In the genomic region with DNA sequence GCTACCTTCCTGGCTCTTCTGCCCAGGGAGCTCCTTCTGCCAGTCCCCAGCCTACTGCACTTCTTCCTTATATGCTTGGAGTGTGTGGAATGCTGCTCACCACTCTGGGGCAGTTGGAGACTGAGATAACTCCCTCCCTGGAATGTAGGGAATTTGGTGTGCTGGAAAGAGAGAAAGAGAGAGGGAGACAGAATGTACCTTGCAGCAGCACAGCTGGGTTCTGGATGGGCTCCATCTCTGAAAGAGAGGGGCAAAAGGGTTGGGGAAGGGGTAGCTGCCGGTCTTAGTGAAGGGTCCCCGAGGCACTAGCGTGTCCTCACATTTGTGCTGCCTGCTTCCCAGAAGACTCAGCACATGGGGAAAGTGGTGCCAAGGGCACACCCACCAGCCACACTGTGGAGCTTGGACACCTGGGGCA, we compare ENCODE assay signal across 14 cellular contexts. TPM values are rescaled to one million over a fixed set of nuclear protein-coding genes. Genes with fewer than 3 reads are reported as not detected.
DNase-seq lines count a peak whose midpoint lies in the region; ATAC-seq and TF ChIP-seq lines count a peak whose summit lies in the region.
"Had no signal": no experiment of that assay in that cellular context is flagged by ENCODE, and none has a peak within 500 bp of the region (broad histone marks: within the 10 kb centered on the region; RNA-seq: fewer than 3 reads in every experiment).

No MANE protein-coding gene starts in this region.

- H3K36me3 Mint-ChIP-seq in endodermal cell (ENCODE audit: low read depth) (no peaks in the 10 kb centered on the region), nephron (ENCODE audit: low read depth) (no peaks in the 10 kb centered on the region)
- H3K36me3 Mint-ChIP-seq: activated naive CD4-positive, alpha-beta T cell treated with anti-CD3 and anti-CD28 coated beads, Interleukin-2, amount 50 U/mL, for 24 hours had no signal

- DNase-seq in MG63 (peak; percentile 21), endodermal cell (peak; percentile 85), GOT3 (lab: John Stamatoyannopoulos, UW) (no peak), left colon (no peak)
- DNase-seq in stimulated activated naive CD8-positive, alpha-beta T cell treated with anti-CD3 and anti-CD28 coated beads, Interleukin-15, amount 100 ng/mL, for 72 hours, result no peak
- DNase-seq: COR-L47; effector CD4-positive, alpha-beta T cell; NCI-H1436 treated with DMSO at 0.1 percent for 48 hours; right lobe of liver had no signal

- H4K20me1 ChIP-seq in BLaER1 treated with 17β-estradiol and CSF1 and Interleukin-3, amounts not matched to agents 10 nM and 100 nM, result no peaks in the 10 kb centered on the region

- TF ChIP-seq CTCF in endodermal cell (conservative IDR thresholded peaks at IDR 0.05), result peak; percentile 27
- TF ChIP-seq CTCF in nephron (IDR thresholded peaks at IDR 0.05; ENCODE audit: unreplicated experiment in 3 of 3), result no peak

- peak overlapping the region in 6 of 11 experiments; percentile 4 to 68 (median 48); a peak in 6 of 22 replicates for H3K9ac ChIP-seq in BLaER1 treated with 17β-estradiol and CSF1 and Interleukin-3, amounts not matched to agents 10 nM and 100 nM
- no peak overlapping the region for H3K9ac ChIP-seq in endodermal cell (ENCODE audit: extremely low read depth, low read length, poor library complexity, severe bottlenecking)

- H3K9me3 Mint-ChIP-seq in endodermal cell (no peaks in the 10 kb centered on the region), nephron (no peaks in the 10 kb centered on the region)
- H3K9me3 Mint-ChIP-seq in stimulated activated naive CD8-positive, alpha-beta T cell treated with anti-CD3 and anti-CD28 coated beads, Interleukin-15, amount 100 ng/mL, for 72 hours, result no peaks in the 10 kb centered on the region
- H3K9me3 Mint-ChIP-seq: activated naive CD4-positive, alpha-beta T cell treated with anti-CD3 and anti-CD28 coated beads, Interleukin-2, amount 50 U/mL, for 24 hours had no signal

- H3K27me3 ChIP-seq in BLaER1 treated with 17β-estradiol and CSF1 and Interleukin-3, amounts not matched to agents 10 nM and 100 nM, result no peaks in the 10 kb centered on the region
- H3K27me3 ChIP-seq in MG63 (no peaks in the 10 kb centered on the region), endodermal cell (ENCODE audit: control insufficient read depth, insufficient read depth, low read length, poor library complexity, severe bottlenecking) (no peaks in the 10 kb centered on the region)
- H3K27me3 ChIP-seq: Peyer's patch, right lobe of liver had no signal

- ATAC-seq in GM18505 (IDR thresholded peaks at IDR 0.05; ENCODE audit: unreplicated experiment) (no peak), left colon (no peak)
- ATAC-seq in stimulated activated naive CD8-positive, alpha-beta T cell treated with anti-CD3 and anti-CD28 coated beads, Interleukin-15, amount 100 ng/mL, for 72 hours, result no peak

- TF ChIP-seq POLR2A in GM18505 (IDR thresholded peaks at IDR 0.05; ENCODE audit: borderline replicate concordance, extremely low read depth, insufficient read depth, insufficient read length), result no peak

- H3K27ac ChIP-seq in BLaER1 treated with 17β-estradiol and CSF1 and Interleukin-3, amounts not matched to agents 10 nM and 100 nM, result peak overlapping the region in 8 of 11 experiments; percentile 22 to 67 (median 42); a peak in 11 of 22 replicates
- no peak overlapping the region for H3K27ac ChIP-seq in endodermal cell (ENCODE audit: low read depth, low read length)
- H3K27ac ChIP-seq: Peyer's patch, right lobe of liver had no signal

- peak overlapping the region in 3 of 10 experiments; percentile 9 to 30 (median 15); a peak in 3 of 20 replicates for H3K4me3 ChIP-seq in BLaER1 treated with 17β-estradiol and CSF1 and Interleukin-3, amounts not matched to agents 10 nM and 100 nM
- no peak overlapping the region for H3K4me3 ChIP-seq in MG63
- H3K4me3 ChIP-seq in endodermal cell (ENCODE audit: low read length), result peak overlapping the region; percentile 60
- H3K4me3 ChIP-seq: Peyer's patch, right lobe of liver had no signal

- intact Hi-C loops in left colon (cut with DNase I, micrococcal nuclease), result no loop called here

- no peaks in the 10 kb centered on the region for H3K36me3 ChIP-seq in BLaER1 treated with 17β-estradiol and CSF1 and Interleukin-3, amounts not matched to agents 10 nM and 100 nM
- H3K36me3 ChIP-seq in MG63 (no peaks in the 10 kb centered on the region), endodermal cell (ENCODE audit: control insufficient read depth, insufficient read depth, low read length) (no peaks in the 10 kb centered on the region)
- H3K36me3 ChIP-seq: Peyer's patch, right lobe of liver had no signal

- no peaks in the 10 kb centered on the region for H3K9me3 ChIP-seq in BLaER1 treated with 17β-estradiol and CSF1 and Interleukin-3, amounts not matched to agents 10 nM and 100 nM (replicated peaks in 1 of 11)
- H3K9me3 ChIP-seq in MG63 (no peaks in the 10 kb centered on the region), endodermal cell (ENCODE audit: control insufficient read depth, low read length) (no peaks in the 10 kb centered on the region)
- H3K9me3 ChIP-seq: Peyer's patch, right lobe of liver had no signal

- H3K27ac Mint-ChIP-seq in endodermal cell (peak overlapping the region; percentile 29), nephron (peak overlapping the region; percentile 65 to 84 (median 68))
- H3K27ac Mint-ChIP-seq in stimulated activated naive CD8-positive, alpha-beta T cell treated with anti-CD3 and anti-CD28 coated beads, Interleukin-15, amount 100 ng/mL, for 72 hours, result peak overlapping the region in 1 of 2 donors; percentile 6

- peaks cover 38% of the 10 kb centered on the region for H3K4me1 Mint-ChIP-seq in endodermal cell
- H3K4me1 Mint-ChIP-seq in nephron, result peaks cover 60% of the 10 kb centered on the region
- H3K4me1 Mint-ChIP-seq in stimulated activated naive CD8-positive, alpha-beta T cell treated with anti-CD3 and anti-CD28 coated beads, Interleukin-15, amount 100 ng/mL, for 72 hours, result peaks cover 36% of the 10 kb centered on the region

- H3K27me3 Mint-ChIP-seq in endodermal cell (ENCODE audit: insufficient read depth), result no peaks in the 10 kb centered on the region
- H3K27me3 Mint-ChIP-seq in nephron (ENCODE audit: low read depth), result no peaks in the 10 kb centered on the region
- no peaks in the 10 kb centered on the region for H3K27me3 Mint-ChIP-seq in stimulated activated naive CD8-positive, alpha-beta T cell treated with anti-CD3 and anti-CD28 coated beads, Interleukin-15, amount 100 ng/mL, for 72 hours
- H3K27me3 Mint-ChIP-seq: activated naive CD4-positive, alpha-beta T cell treated with anti-CD3 and anti-CD28 coated beads, Interleukin-2, amount 50 U/mL, for 24 hours had no signal

- peaks cover 46 to 87% (median 73%) of the 10 kb centered on the region in 10 experiments for H3K4me1 ChIP-seq in BLaER1 treated with 17β-estradiol and CSF1 and Interleukin-3, amounts not matched to agents 10 nM and 100 nM
- peaks cover 7% of the 10 kb centered on the region for H3K4me1 ChIP-seq in endodermal cell (ENCODE audit: control insufficient read depth, insufficient read depth, low read length)
- H3K4me1 ChIP-seq: right lobe of liver had no signal

- H3K4me3 Mint-ChIP-seq in endodermal cell, result peak overlapping the region; percentile 17
- H3K4me3 Mint-ChIP-seq in nephron, result peak overlapping the region in 1 of 3 experiments; percentile 22
- H3K4me3 Mint-ChIP-seq in stimulated activated naive CD8-positive, alpha-beta T cell treated with anti-CD3 and anti-CD28 coated beads, Interleukin-15, amount 100 ng/mL, for 72 hours, result no peak overlapping the region
- H3K4me3 Mint-ChIP-seq: activated naive CD4-positive, alpha-beta T cell treated with anti-CD3 and anti-CD28 coated beads, Interleukin-2, amount 50 U/mL, for 24 hours had no signal

- 87 to 100% methylated on average over 2 to 3 of the region's 3 CpGs for WGBS in endodermal cell (ENCODE audit: insufficient coverage in 1 of 2, insufficient read length in 1 of 2), 2 experiments

- peak overlapping the region; percentile 64 to 88 (median 80) for H3K4me2 ChIP-seq in BLaER1 treated with 17β-estradiol and CSF1 and Interleukin-3, amounts not matched to agents 10 nM and 100 nM

RNA-seq across cellular contexts. Expression of gene DDR1, which starts 40.2 kb away (rescaled TPM):
- 16.7 and 52.0 TPM in 2 replicates for total RNA-seq in MG63 (2014; rRNA removed; shearing (Covaris generic); ENCODE audit: low replicate concordance)
- total RNA-seq in endodermal cell (100 to 1,000 TPM; 140 to 151 TPM), left colon (100 to 1,000 TPM; 297 to 333 TPM)
- polyA plus RNA-seq in endodermal cell (2013, experiment 1 of 2), result 299 TPM
- polyA plus RNA-seq in endodermal cell (2013, experiment 2 of 2), result 288 TPM

Comparison
In these comparisons a context has a peak if more than half of its experiments do, and no peak if none do; other contexts are left out.
1. DNase-seq: peak in MG63 (single experiment) and endodermal cell (single experiment); none in stimulated activated naive CD8-positive, alpha-beta T cell treated with anti-CD3 and anti-CD28 coated beads, Interleukin-15, amount 100 ng/mL, for 72 hours (0 of 2), GOT3 (single experiment) and left colon (0 of 2).